ENCODE assay signal across 8 cellular contexts in the genomic region with DNA sequence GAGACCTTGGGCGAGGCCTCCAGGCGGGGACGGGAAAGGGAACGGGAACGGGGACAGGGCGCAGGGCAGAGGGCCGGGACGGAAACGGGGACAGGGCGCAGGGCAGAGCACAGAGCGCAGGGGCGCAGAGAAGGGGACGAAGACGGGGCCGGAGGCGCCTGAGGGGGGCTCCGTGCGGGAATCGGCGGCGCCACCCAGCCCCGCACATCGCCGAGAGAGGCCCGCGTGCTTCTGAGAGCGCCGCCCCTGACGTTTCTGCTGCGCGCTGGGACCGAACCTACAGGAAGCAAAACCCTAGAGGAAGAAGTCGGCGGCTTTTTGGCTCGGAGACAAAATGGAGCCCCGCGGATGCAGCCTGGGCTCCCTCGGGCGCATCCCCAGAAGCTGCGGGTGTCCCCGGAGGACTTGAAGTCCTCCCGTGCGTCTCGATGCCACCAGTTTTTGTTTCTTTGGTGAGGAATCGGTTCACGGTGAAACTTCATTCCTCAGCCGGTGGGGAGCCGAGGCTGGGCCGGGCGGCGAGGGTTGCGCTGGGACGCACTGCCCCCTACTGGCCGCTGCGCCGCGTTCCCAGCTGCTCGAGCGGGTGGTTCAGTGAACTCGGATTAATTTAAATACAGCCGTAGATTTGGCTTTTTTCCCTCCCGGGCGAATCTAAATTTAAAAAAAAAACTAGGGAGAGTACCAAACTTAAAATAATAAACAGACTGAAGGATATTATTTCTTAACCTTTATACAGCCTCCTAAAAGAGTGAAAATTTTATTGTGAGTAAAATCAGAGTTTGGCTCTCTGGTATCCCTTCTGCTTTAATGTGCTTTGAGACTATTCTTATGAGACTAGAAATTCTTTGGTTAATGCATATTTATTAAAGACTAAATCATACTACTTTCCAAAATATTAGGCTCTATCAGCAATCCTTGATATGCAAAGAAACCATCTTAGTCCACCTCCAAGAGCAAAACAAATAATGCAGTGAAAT.
DNase-seq lines count a peak whose midpoint lies in the region; ATAC-seq and TF ChIP-seq lines count a peak whose summit lies in the region.

No MANE protein-coding gene starts in this region.

- ATAC-seq in HG02759 (IDR thresholded peaks at IDR 0.05; ENCODE audit: unreplicated experiment) = peak; percentile 95
- peak; percentile 97 for ATAC-seq in left colon

- peak overlapping the region; percentile 56 for H3K4me3 ChIP-seq in colonic mucosa

- peak; percentile 97 for TF ChIP-seq CTCF in colonic mucosa (IDR thresholded peaks at IDR 0.05)

- peak overlapping the region; percentile 8 for H3K27ac ChIP-seq in colonic mucosa

- peak overlapping the region; percentile 38 to 83 for H3K9ac ChIP-seq in colonic mucosa (ENCODE audit: low read depth in 2 of 2, low read length in 2 of 2)

- peak; percentile 27 to 70 for DNase-seq in NCI-H524 (lab: John Stamatoyannopoulos, UW)
- DNase-seq in NCI-H524 treated with DMSO at 0.1 percent for 48 hours (lab: John Stamatoyannopoulos, UW) = no peak
- DNase-seq in NCI-H1105 treated with DMSO at 0.1 percent for 48 hours (lab: John Stamatoyannopoulos, UW) = peak; percentile 75
- DNase-seq in activated CD4-positive, alpha-beta T cell treated with anti-CD3 and anti-CD28 coated beads for 4 hours = peak; percentile 47 to 49
- DNase-seq in colonic mucosa = peak; percentile 78
- peak; percentile 42 to 76 for DNase-seq in left colon
- DNase-seq in stimulated activated CD4-positive, alpha-beta T cell treated with anti-CD3 and anti-CD28 coated beads, Interleukin-1b, Interleukin-23, amount 100 ng/mL, for 1 hour (ENCODE audit: low read depth in 2 of 2) = peak; percentile 9 to 51

- no peaks in the 10 kb centered on the region for H3K36me3 ChIP-seq in colonic mucosa

- intact Hi-C loops in colonic mucosa (cut with DNase I) (loop anchor here (10.0 kb wide), 2 partner anchors 303 to 353 kb away; a partner anchor contains a TSS), left colon (cut with DNase I, micrococcal nuclease) (no loop called here)

- no peaks in the 10 kb centered on the region for H3K27me3 ChIP-seq in colonic mucosa

- H3K9me3 ChIP-seq in colonic mucosa = no peaks in the 10 kb centered on the region

- no peaks in the 10 kb centered on the region for H3K4me1 ChIP-seq in colonic mucosa
